1 cellular context compared by ENCODE assay signal in genomic region chr18:58407649-58408407, GRCh38.
TF ChIP-seq lines count a peak whose summit lies in the region.

No MANE protein-coding gene starts in this region.

TF ChIP-seq in HepG2, 621 proteins besides CTCF, POLR2A, EP300 and RAD21 (continued from another document and continues in another):
- TF ChIP-seq HOXA9 (CRISPR knock-in tag; IDR thresholded peaks at IDR 0.05; ENCODE audit: borderline replicate concordance) (peak; percentile 69; the same call in 1 of the 2 replicates), ZNF33A (CRISPR knock-in tag; IDR thresholded peaks at IDR 0.05; ENCODE audit: borderline replicate concordance) (no peak), REPIN1 (CRISPR knock-in tag; IDR thresholded peaks at IDR 0.05; ENCODE audit: borderline replicate concordance, low read depth) (no peak; the same call in 1 of the 2 replicates), JUN (CRISPR knock-in tag; IDR thresholded peaks at IDR 0.05) (peak; percentile 93), TSC22D2 (CRISPR knock-in tag; IDR thresholded peaks at IDR 0.05; ENCODE audit: borderline replicate concordance) (no peak), ZNF232 (CRISPR knock-in tag; IDR thresholded peaks at IDR 0.05; ENCODE audit: borderline replicate concordance) (peak; percentile 95; the same call in 1 of the 2 replicates), ZC3H13 (CRISPR knock-in tag; IDR thresholded peaks at IDR 0.05) (peak; percentile 78), SIX1 (CRISPR knock-in tag; IDR thresholded peaks at IDR 0.05; ENCODE audit: borderline replicate concordance) (peak; percentile 73; the same call in 1 of the 2 replicates), ZNF333 (CRISPR knock-in tag; IDR thresholded peaks at IDR 0.05; ENCODE audit: borderline replicate concordance) (no peak), AHR (CRISPR knock-in tag; IDR thresholded peaks at IDR 0.05) (peak; percentile 79), SOX13 (IDR thresholded peaks at IDR 0.05) (peak; percentile 78; the same call in 1 of the 2 replicates), SOX13 (CRISPR knock-in tag; conservative IDR thresholded peaks at IDR 0.05 in 1 of 2, IDR thresholded peaks at IDR 0.05 in 1 of 2) (peak in 1 of 2 experiments; percentile 94; a peak in 2 of 4 replicates), TRAFD1 (CRISPR knock-in tag; IDR thresholded peaks at IDR 0.05; ENCODE audit: borderline replicate concordance) (no peak; the same call in 1 of the 2 replicates), MAF1 (CRISPR knock-in tag; IDR thresholded peaks at IDR 0.05; ENCODE audit: borderline replicate concordance) (0 out of 2 replicates have a peak, but pooled peaks have one; percentile 24), FOXP4 (CRISPR knock-in tag; IDR thresholded peaks at IDR 0.05) (peak; percentile 93), ZBTB8A (CRISPR knock-in tag; IDR thresholded peaks at IDR 0.05; ENCODE audit: borderline replicate concordance, low read depth) (0 out of 2 replicates have a peak, but pooled peaks have one; percentile 57), ZNF274 (CRISPR knock-in tag; IDR thresholded peaks at IDR 0.05) (peak; percentile 25; the same call in 1 of the 2 replicates), FOXC1 (CRISPR knock-in tag; IDR thresholded peaks at IDR 0.05; ENCODE audit: borderline replicate concordance) (0 out of 2 replicates have a peak, but pooled peaks have one; percentile 40), ZNF891 (CRISPR knock-in tag; IDR thresholded peaks at IDR 0.05) (peak; percentile 47; the same call in 1 of the 2 replicates), TBL1XR1 (IDR thresholded peaks at IDR 0.05; ENCODE audit: borderline replicate concordance, low read length, partially characterized antibody) (peak; percentile 71), TEAD3 (CRISPR knock-in tag; optimal IDR thresholded peaks at IDR 0.05; ENCODE audit: borderline replicate concordance) (peak; percentile 86), ZNF609 (CRISPR knock-in tag; IDR thresholded peaks at IDR 0.05; ENCODE audit: borderline replicate concordance) (peak; percentile 98), ZNF703 (CRISPR knock-in tag; IDR thresholded peaks at IDR 0.05; ENCODE audit: borderline replicate concordance) (peak; percentile 98; the same call in 1 of the 2 replicates), SMARCE1 (IDR thresholded peaks at IDR 0.05; ENCODE audit: borderline replicate concordance) (no peak), FOXM1 (CRISPR knock-in tag; IDR thresholded peaks at IDR 0.05) (no peak), KLF11 (CRISPR knock-in tag; IDR thresholded peaks at IDR 0.05) (0 out of 2 replicates have a peak, but pooled peaks have one; percentile 4), TFDP2 (CRISPR knock-in tag; IDR thresholded peaks at IDR 0.05) (peak; percentile 52; the same call in 1 of the 2 replicates), MXD3 (CRISPR knock-in tag; IDR thresholded peaks at IDR 0.05) (no peak), RARG (CRISPR knock-in tag; IDR thresholded peaks at IDR 0.05; ENCODE audit: low read depth) (peak; percentile 90; the same call in 1 of the 2 replicates), DRAP1 (CRISPR knock-in tag; IDR thresholded peaks at IDR 0.05) (peak; percentile 67; the same call in 1 of the 2 replicates), PHF21A (CRISPR knock-in tag; IDR thresholded peaks at IDR 0.05) (peak; percentile 98)
- TF ChIP-seq, protein P1, sequence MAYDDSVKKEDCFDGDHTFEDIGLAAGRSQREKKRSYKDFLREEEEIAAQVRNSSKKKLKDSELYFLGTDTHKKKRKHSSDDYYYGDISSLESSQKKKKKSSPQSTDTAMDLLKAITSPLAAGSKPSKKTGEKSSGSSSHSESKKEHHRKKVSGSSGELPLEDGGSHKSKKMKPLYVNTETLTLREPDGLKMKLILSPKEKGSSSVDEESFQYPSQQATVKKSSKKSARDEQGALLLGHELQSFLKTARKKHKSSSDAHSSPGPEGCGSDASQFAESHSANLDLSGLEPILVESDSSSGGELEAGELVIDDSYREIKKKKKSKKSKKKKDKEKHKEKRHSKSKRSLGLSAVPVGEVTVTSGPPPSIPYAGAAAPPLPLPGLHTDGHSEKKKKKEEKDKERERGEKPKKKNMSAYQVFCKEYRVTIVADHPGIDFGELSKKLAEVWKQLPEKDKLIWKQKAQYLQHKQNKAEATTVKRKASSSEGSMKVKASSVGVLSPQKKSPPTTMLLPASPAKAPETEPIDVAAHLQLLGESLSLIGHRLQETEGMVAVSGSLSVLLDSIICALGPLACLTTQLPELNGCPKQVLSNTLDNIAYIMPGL (CRISPR knock-in tag; IDR thresholded peaks at IDR 0.05; ENCODE audit: borderline replicate concordance in 1 of 2, low read depth in 1 of 2), result peak; percentile 32 to 39; a peak in 3 of 4 replicates
- TF ChIP-seq, protein P2, sequence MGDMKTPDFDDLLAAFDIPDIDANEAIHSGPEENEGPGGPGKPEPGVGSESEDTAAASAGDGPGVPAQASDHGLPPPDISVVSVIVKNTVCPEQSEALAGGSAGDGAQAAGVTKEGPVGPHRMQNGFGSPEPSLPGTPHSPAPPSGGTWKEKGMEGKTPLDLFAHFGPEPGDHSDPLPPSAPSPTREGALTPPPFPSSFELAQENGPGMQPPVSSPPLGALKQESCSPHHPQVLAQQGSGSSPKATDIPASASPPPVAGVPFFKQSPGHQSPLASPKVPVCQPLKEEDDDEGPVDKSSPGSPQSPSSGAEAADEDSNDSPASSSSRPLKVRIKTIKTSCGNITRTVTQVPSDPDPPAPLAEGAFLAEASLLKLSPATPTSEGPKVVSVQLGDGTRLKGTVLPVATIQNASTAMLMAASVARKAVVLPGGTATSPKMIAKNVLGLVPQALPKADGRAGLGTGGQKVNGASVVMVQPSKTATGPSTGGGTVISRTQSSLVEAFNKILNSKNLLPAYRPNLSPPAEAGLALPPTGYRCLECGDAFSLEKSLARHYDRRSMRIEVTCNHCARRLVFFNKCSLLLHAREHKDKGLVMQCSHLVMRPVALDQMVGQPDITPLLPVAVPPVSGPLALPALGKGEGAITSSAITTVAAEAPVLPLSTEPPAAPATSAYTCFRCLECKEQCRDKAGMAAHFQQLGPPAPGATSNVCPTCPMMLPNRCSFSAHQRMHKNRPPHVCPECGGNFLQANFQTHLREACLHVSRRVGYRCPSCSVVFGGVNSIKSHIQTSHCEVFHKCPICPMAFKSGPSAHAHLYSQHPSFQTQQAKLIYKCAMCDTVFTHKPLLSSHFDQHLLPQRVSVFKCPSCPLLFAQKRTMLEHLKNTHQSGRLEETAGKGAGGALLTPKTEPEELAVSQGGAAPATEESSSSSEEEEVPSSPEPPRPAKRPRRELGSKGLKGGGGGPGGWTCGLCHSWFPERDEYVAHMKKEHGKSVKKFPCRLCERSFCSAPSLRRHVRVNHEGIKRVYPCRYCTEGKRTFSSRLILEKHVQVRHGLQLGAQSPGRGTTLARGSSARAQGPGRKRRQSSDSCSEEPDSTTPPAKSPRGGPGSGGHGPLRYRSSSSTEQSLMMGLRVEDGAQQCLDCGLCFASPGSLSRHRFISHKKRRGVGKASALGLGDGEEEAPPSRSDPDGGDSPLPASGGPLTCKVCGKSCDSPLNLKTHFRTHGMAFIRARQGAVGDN (CRISPR knock-in tag; IDR thresholded peaks at IDR 0.05), result peak; percentile 73
- TF ChIP-seq, protein P3, sequence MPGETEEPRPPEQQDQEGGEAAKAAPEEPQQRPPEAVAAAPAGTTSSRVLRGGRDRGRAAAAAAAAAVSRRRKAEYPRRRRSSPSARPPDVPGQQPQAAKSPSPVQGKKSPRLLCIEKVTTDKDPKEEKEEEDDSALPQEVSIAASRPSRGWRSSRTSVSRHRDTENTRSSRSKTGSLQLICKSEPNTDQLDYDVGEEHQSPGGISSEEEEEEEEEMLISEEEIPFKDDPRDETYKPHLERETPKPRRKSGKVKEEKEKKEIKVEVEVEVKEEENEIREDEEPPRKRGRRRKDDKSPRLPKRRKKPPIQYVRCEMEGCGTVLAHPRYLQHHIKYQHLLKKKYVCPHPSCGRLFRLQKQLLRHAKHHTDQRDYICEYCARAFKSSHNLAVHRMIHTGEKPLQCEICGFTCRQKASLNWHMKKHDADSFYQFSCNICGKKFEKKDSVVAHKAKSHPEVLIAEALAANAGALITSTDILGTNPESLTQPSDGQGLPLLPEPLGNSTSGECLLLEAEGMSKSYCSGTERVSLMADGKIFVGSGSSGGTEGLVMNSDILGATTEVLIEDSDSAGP (CRISPR knock-in tag; IDR thresholded peaks at IDR 0.05; ENCODE audit: borderline replicate concordance), result peak; percentile 74; the same call in 1 of the 2 replicates
- TF ChIP-seq, protein P4, sequence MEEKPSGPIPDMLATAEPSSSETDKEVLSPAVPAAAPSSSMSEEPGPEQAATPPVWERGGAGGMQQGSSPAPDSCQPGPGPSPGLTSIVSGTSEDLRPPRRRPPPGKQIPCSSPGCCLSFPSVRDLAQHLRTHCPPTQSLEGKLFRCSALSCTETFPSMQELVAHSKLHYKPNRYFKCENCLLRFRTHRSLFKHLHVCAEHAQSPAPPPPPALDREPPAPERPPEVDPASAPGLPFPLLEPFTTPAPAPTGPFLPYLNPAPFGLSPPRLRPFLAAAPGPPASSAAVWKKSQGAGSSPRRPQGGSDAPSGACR (CRISPR knock-in tag; IDR thresholded peaks at IDR 0.05), result peak; percentile 90
